ENCODE assay signal across 2 cellular contexts in the genomic region with DNA sequence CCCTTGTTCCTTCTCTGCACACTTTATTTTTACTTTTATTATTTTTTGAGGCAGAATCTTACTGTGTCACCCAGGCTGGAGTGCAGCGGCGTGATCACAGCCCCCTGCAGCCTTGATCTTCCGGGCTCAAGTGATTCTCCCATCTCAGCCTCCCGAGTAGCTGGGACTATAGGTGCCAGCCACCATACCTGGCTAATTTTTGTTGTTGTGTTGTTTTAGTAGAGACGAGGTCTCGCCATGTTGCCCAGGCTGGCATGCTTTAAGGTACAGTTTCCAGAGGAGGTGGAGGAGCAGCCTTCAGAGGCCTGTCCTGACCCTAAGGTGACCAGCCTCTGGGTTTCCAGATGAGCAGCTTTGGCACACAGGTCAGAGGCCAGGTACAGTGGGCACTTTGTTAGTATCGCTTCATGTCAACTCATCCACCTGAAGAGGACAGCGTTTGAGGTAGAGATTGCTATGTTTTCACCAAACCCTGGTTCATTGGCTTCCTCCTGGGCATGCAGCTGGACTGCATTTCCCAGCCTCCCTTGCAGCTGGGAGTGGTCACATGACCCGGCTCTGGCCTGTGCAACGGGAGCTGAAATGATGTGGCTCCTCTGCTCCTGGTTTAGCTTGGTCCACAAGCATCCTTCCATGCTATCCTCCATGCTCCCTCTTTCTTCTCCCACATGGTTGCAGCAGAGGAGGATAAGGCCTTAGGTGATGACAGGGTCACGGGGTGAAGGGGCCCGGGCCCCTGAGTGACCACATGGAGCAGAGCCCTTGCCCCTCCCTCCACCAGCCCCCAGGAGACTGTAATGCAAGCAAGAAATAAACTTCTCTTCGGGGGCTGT.
A peak's percentile ranks its signal among the peaks of the same experiment; 100 is the strongest.
TF ChIP-seq lines count a peak whose summit lies in the region.

No MANE protein-coding gene starts in this region.

TF ChIP-seq in HEK293, 187 proteins besides CTCF, POLR2A, EP300 and RAD21:
- TF ChIP-seq ZBTB17 (tag by site-specific recombination; IDR thresholded peaks at IDR 0.05) (peak; percentile 73; the same call in 1 of the 2 replicates), ZNF114 (tag by site-specific recombination; IDR thresholded peaks at IDR 0.05) (no peak), GLIS1 (tag by site-specific recombination; IDR thresholded peaks at IDR 0.05) (no peak), ZNF157 (tag by site-specific recombination; IDR thresholded peaks at IDR 0.05) (no peak), HOXD13 (CRISPR knock-in tag; IDR thresholded peaks at IDR 0.05; ENCODE audit: borderline replicate concordance) (no peak), RBAK (tag by site-specific recombination; IDR thresholded peaks at IDR 0.05) (no peak), ZNF10 (tag by site-specific recombination; IDR thresholded peaks at IDR 0.05) (no peak), ZNF670 (tag by site-specific recombination; IDR thresholded peaks at IDR 0.05; ENCODE audit: low read depth) (no peak), ZNF548 (tag by site-specific recombination; IDR thresholded peaks at IDR 0.05) (no peak), ZNF596 (tag by site-specific recombination; IDR thresholded peaks at IDR 0.05) (no peak), HOXC10 (CRISPR knock-in tag; IDR thresholded peaks at IDR 0.05) (no peak), ZNF266 (tag by site-specific recombination; IDR thresholded peaks at IDR 0.05; ENCODE audit: low read depth) (no peak), GLI2 (tag by site-specific recombination; IDR thresholded peaks at IDR 0.05; ENCODE audit: borderline replicate concordance, low read depth) (no peak), ZNF24 (tag by site-specific recombination; IDR thresholded peaks at IDR 0.05) (peak; percentile 80; the same call in 1 of the 2 replicates), OSR2 (tag by site-specific recombination; IDR thresholded peaks at IDR 0.05) (peak; percentile 33; the same call in 1 of the 2 replicates)
- TF ChIP-seq, protein P1, sequence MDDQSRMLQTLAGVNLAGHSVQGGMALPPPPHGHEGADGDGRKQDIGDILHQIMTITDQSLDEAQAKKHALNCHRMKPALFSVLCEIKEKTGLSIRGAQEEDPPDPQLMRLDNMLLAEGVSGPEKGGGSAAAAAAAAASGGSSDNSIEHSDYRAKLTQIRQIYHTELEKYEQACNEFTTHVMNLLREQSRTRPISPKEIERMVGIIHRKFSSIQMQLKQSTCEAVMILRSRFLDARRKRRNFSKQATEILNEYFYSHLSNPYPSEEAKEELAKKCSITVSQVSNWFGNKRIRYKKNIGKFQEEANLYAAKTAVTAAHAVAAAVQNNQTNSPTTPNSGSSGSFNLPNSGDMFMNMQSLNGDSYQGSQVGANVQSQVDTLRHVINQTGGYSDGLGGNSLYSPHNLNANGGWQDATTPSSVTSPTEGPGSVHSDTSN (CRISPR knock-in tag; IDR thresholded peaks at IDR 0.05) = no peak
- TF ChIP-seq, protein P2, sequence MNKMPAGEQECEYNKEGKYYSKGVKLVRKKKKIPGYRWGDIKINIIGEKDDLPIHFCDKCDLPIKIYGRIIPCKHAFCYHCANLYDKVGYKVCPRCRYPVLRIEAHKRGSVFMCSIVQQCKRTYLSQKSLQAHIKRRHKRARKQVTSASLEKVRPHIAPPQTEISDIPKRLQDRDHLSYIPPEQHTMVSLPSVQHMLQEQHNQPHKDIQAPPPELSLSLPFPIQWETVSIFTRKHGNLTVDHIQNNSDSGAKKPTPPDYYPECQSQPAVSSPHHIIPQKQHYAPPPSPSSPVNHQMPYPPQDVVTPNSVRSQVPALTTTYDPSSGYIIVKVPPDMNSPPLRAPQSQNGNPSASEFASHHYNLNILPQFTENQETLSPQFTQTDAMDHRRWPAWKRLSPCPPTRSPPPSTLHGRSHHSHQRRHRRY (tag by site-specific recombination; IDR thresholded peaks at IDR 0.05) = no peak
- TF ChIP-seq, protein P3, sequence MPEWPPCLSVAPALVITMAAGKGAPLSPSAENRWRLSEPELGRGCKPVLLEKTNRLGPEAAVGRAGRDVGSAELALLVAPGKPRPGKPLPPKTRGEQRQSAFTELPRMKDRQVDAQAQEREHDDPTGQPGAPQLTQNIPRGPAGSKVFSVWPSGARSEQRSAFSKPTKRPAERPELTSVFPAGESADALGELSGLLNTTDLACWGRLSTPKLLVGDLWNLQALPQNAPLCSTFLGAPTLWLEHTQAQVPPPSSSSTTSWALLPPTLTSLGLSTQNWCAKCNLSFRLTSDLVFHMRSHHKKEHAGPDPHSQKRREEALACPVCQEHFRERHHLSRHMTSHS (tag by site-specific recombination; IDR thresholded peaks at IDR 0.05) = no peak
- TF ChIP-seq, protein P4, sequence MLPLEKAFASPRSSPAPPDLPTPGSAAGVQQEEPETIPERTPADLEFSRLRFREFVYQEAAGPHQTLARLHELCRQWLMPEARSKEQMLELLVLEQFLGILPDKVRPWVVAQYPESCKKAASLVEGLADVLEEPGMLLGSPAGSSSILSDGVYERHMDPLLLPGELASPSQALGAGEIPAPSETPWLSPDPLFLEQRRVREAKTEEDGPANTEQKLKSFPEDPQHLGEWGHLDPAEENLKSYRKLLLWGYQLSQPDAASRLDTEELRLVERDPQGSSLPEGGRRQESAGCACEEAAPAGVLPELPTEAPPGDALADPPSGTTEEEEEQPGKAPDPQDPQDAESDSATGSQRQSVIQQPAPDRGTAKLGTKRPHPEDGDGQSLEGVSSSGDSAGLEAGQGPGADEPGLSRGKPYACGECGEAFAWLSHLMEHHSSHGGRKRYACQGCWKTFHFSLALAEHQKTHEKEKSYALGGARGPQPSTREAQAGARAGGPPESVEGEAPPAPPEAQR (tag by site-specific recombination; IDR thresholded peaks at IDR 0.05) = no peak
- TF ChIP-seq, protein P5, sequence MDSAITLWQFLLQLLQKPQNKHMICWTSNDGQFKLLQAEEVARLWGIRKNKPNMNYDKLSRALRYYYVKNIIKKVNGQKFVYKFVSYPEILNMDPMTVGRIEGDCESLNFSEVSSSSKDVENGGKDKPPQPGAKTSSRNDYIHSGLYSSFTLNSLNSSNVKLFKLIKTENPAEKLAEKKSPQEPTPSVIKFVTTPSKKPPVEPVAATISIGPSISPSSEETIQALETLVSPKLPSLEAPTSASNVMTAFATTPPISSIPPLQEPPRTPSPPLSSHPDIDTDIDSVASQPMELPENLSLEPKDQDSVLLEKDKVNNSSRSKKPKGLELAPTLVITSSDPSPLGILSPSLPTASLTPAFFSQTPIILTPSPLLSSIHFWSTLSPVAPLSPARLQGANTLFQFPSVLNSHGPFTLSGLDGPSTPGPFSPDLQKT (IDR thresholded peaks at IDR 0.05; ENCODE audit: borderline replicate concordance, low read depth, low read length) = no peak
- TF ChIP-seq, protein P6, sequence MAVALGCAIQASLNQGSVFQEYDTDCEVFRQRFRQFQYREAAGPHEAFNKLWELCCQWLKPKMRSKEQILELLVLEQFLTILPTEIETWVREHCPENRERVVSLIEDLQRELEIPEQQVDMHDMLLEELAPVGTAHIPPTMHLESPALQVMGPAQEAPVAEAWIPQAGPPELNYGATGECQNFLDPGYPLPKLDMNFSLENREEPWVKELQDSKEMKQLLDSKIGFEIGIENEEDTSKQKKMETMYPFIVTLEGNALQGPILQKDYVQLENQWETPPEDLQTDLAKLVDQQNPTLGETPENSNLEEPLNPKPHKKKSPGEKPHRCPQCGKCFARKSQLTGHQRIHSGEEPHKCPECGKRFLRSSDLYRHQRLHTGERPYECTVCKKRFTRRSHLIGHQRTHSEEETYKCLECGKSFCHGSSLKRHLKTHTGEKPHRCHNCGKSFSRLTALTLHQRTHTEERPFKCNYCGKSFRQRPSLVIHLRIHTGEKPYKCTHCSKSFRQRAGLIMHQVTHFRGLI (tag by site-specific recombination; IDR thresholded peaks at IDR 0.05) = no peak

TF ChIP-seq in GM12878, 131 proteins besides CTCF, POLR2A, EP300 and RAD21:
- TF ChIP-seq, protein P7, sequence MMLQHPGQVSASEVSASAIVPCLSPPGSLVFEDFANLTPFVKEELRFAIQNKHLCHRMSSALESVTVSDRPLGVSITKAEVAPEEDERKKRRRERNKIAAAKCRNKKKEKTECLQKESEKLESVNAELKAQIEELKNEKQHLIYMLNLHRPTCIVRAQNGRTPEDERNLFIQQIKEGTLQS (IDR thresholded peaks at IDR 0.05; ENCODE audit: borderline replicate concordance, extremely low read depth, low read depth, low read length) = peak; percentile 60; the same call in 1 of the 2 replicates
- TF ChIP-seq, protein P8, sequence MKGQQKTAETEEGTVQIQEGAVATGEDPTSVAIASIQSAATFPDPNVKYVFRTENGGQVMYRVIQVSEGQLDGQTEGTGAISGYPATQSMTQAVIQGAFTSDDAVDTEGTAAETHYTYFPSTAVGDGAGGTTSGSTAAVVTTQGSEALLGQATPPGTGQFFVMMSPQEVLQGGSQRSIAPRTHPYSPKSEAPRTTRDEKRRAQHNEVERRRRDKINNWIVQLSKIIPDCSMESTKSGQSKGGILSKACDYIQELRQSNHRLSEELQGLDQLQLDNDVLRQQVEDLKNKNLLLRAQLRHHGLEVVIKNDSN (IDR thresholded peaks at IDR 0.05; ENCODE audit: borderline replicate concordance, extremely low read length, insufficient read depth, low read depth, low read length) = peak; percentile 82
- peak; percentile 68 for TF ChIP-seq HCFC1 (IDR thresholded peaks at IDR 0.05; ENCODE audit: low read length)
- no peak for TF ChIP-seq WRNIP1 (IDR thresholded peaks at IDR 0.05; ENCODE audit: borderline replicate concordance, low read depth, low read length)
- TF ChIP-seq PML (IDR thresholded peaks at IDR 0.05; ENCODE audit: low read length) = no peak
- peak; percentile 26; the same call in 1 of the 2 replicates for TF ChIP-seq RAD51 (IDR thresholded peaks at IDR 0.05)
- TF ChIP-seq SIX5 (IDR thresholded peaks at IDR 0.05; ENCODE audit: low read depth, low read length, severe bottlenecking) = peak; percentile 70
